ENCODE assay signal across 9 cellular contexts in the genomic region with DNA sequence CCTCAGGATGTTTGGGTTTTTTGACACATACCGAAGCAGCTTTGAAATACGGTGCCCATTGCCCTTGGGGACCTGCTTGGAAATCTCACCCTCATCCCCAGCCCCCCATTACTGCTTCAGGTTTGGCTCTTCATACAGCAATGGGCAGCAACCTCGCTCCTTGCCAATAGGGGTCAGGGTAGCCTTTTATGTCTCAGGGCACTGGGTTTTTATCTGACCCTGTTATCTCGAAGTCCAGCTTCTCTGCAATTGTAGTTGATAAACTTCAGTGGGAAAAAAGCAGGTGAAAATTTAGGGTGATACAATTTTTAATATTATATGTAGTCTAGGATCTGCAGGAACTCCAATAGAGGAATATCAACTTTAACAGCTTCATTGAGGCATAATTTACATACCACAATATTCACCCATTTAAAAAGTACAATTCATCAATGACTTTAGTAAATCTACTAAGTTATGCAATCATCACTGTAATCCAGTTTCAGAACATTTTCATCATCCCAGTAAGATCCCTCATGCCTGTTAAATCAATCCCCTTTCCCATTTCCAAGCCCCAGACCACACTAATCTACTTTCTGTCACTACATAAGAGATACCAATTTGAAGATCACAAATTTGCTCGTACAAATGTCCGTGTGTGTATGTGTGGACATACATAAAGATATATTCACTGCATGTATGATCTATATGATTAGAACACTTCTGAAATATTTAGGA.
A peak's percentile ranks its signal among the peaks of the same experiment; 100 is the strongest.
DNase-seq lines count a peak whose midpoint lies in the region; ATAC-seq, FAIRE-seq and TF ChIP-seq lines count a peak whose summit lies in the region.
"Had no signal": no experiment of that assay in that cellular context is flagged by ENCODE, and none has a peak within 500 bp of the region (broad histone marks: within the 10 kb centered on the region; RNA-seq: fewer than 3 reads in every experiment).

No MANE protein-coding gene starts in this region.

- POLR2A ChIA-PET in H1 (lab: Charles Lee; ENCODE audit: partially characterized antibody), result no interaction called here

- H4K91ac ChIP-seq in H1 (replicated peaks; ENCODE audit: insufficient read length, low read length), result no peak overlapping the region

- H3K9me3 ChIP-seq in H1 (ENCODE audit: insufficient read depth in 2 of 2, low read depth in 1 of 2, low read length in 1 of 2), result no peaks in the 10 kb centered on the region

- no peaks in the 10 kb centered on the region for H3K36me3 Mint-ChIP-seq in natural killer cell
- no peaks in the 10 kb centered on the region for H3K36me3 Mint-ChIP-seq in natural killer cell treated with Interleukin-12 subunit alpha and Interleukin-12 subunit beta and Interleukin-15 and Interleukin-18, amount 100 ng/mL, for 72 hours
- H3K36me3 Mint-ChIP-seq: activated naive CD8-positive, alpha-beta T cell had no signal

- H3K23me2 ChIP-seq in H1 (ENCODE audit: low read depth, low read length), result no peaks in the 10 kb centered on the region

- peak; percentile 88 to 91 for TF ChIP-seq RAD21 in H1 (IDR thresholded peaks at IDR 0.05 in 1 of 2, conservative IDR thresholded peaks at IDR 0.05 in 1 of 2; ENCODE audit: low read depth in 2 of 2, low read length in 2 of 2)

- 70% methylated on average over 6 of the region's 6 CpGs; no CpG with 5 or more reads in 1 of the 2 experiments for WGBS in H1 (ENCODE audit: extremely low coverage in 1 of 2, insufficient coverage in 1 of 2, insufficient read length in 1 of 2, insufficient replicate concordance in 2 of 2, low coverage in 1 of 2, low lambda C conversion rate in 2 of 2, missing lambda C conversion rate in 1 of 2), 2 experiments

- no peak overlapping the region for H2BK120ac ChIP-seq in H1 (replicated peaks; ENCODE audit: low read depth, low read length)

- no peaks in the 10 kb centered on the region; a peak in 1 of 7 replicates for H3K27me3 ChIP-seq in H1 (replicated peaks in 1 of 4; ENCODE audit: control insufficient read depth in 3 of 4, extremely low read depth in 1 of 4, insufficient read depth in 3 of 4, low read length in 3 of 4)

- H3K79me1 ChIP-seq in H1 (ENCODE audit: low read depth, low read length), result no peaks in the 10 kb centered on the region

- no peak overlapping the region for H3K4me3 ChIP-seq in H1 (ENCODE audit: extremely low read depth in 1 of 4, insufficient read depth in 2 of 4, low read depth in 3 of 4, low read length in 4 of 4)

- no peak overlapping the region for H2AFZ ChIP-seq in H1 (ENCODE audit: low read length)

- peaks cover 0 to 3% of the 10 kb centered on the region in 2 donors for H3K27me3 Mint-ChIP-seq in natural killer cell (ENCODE audit: low read depth in 2 of 2)
- H3K27me3 Mint-ChIP-seq in natural killer cell treated with Interleukin-12 subunit alpha and Interleukin-12 subunit beta and Interleukin-15 and Interleukin-18, amount 100 ng/mL, for 72 hours, result peaks cover 0 to 7% of the 10 kb centered on the region in 2 donors
- H3K27me3 Mint-ChIP-seq: activated naive CD8-positive, alpha-beta T cell had no signal

- H2AK5ac ChIP-seq in H1 (ENCODE audit: low read depth, low read length), result no peak overlapping the region

- TF ChIP-seq POLR2A in H1 (IDR thresholded peaks at IDR 0.05; ENCODE audit: control extremely low read depth in 1 of 2, low read depth in 2 of 2, low read length in 2 of 2), result no peak

- CTCF ChIA-PET in H1 (lab: Charles Lee; ENCODE audit: partially characterized antibody), result interaction anchor here (0.7 to 4.6 kb wide), 31 partner anchors 10 to 460 kb away, joined by 3 to 34 read pairs (median 4); no protein-coding TSS in a partner anchor

- no peaks in the 10 kb centered on the region for H3K4me1 ChIP-seq in H1 (replicated peaks in 1 of 4; ENCODE audit: control insufficient read depth in 3 of 4, insufficient read depth in 4 of 4, low read length in 3 of 4)

- no peak overlapping the region for H3K56ac ChIP-seq in H1 (replicated peaks; ENCODE audit: insufficient read length, low read depth, low read length)

- FAIRE-seq in H1 (lab: Jason Lieb, UNC), result peak; percentile 45

- H3K4me1 Mint-ChIP-seq in natural killer cell, result peaks cover 19 to 36% of the 10 kb centered on the region in 2 donors
- peaks cover 30 to 31% of the 10 kb centered on the region in 2 donors for H3K4me1 Mint-ChIP-seq in natural killer cell treated with Interleukin-12 subunit alpha and Interleukin-12 subunit beta and Interleukin-15 and Interleukin-18, amount 100 ng/mL, for 72 hours (ENCODE audit: low read depth in 2 of 2)

- TF ChIP-seq EP300 in H1 (IDR thresholded peaks at IDR 0.05; ENCODE audit: borderline replicate concordance in 1 of 2, low read depth in 2 of 2, low read length in 2 of 2), result no peak

- TF ChIP-seq CTCF in natural killer cell (IDR thresholded peaks at IDR 0.05), result peak; percentile 77
- TF ChIP-seq CTCF in H1 (IDR thresholded peaks at IDR 0.05; ENCODE audit: control extremely low read depth in 1 of 3, insufficient read depth in 1 of 3, low read depth in 1 of 3, low read length in 3 of 3), result peak; percentile 73 to 87 (median 75)

- intact Hi-C loops in natural killer cell (cut with micrococcal nuclease), result loop anchor here (1.0 to 5.0 kb wide), 2 partner anchors 79 to 391 kb away; no protein-coding TSS in a partner anchor

- H3K18ac ChIP-seq in H1 (ENCODE audit: extremely low read depth, low read length), result no peak overlapping the region

- no peak overlapping the region for H3K14ac ChIP-seq in H1 (ENCODE audit: insufficient read length)

- H3K4me2 ChIP-seq in H1 (ENCODE audit: insufficient read depth in 1 of 2, low read depth in 2 of 2, low read length in 2 of 2), result no peak overlapping the region

- no peak overlapping the region for H2BK15ac ChIP-seq in H1 (ENCODE audit: low read length)

- no peak overlapping the region for H2BK20ac ChIP-seq in H1 (ENCODE audit: low read length)

- no peak overlapping the region for H3K4ac ChIP-seq in H1 (replicated peaks; ENCODE audit: insufficient read length, low read depth, low read length)

- no peak overlapping the region for H3K4me3 Mint-ChIP-seq in natural killer cell
- H3K4me3 Mint-ChIP-seq in natural killer cell treated with Interleukin-12 subunit alpha and Interleukin-12 subunit beta and Interleukin-15 and Interleukin-18, amount 100 ng/mL, for 72 hours, result no peak overlapping the region
- H3K4me3 Mint-ChIP-seq: activated naive CD8-positive, alpha-beta T cell had no signal

- H3K36me3 ChIP-seq in H1 (ENCODE audit: control insufficient read depth in 2 of 4, insufficient read depth in 4 of 4, low read length in 3 of 4), result no peaks in the 10 kb centered on the region

- no peak overlapping the region for H3K27ac ChIP-seq in H1 (ENCODE audit: low read depth, low read length)

- no peaks in the 10 kb centered on the region for H4K20me1 ChIP-seq in H1 (replicated peaks in 1 of 2; ENCODE audit: control insufficient read depth in 1 of 2, insufficient read depth in 2 of 2, low read length in 2 of 2)

- H2BK12ac ChIP-seq in H1 (ENCODE audit: low read depth, low read length), result no peak overlapping the region

- DNase-seq in natural killer cell (no peak), NCI-H460 (ENCODE audit: extremely low read depth, low read depth) (peak; percentile 25), H1 (ENCODE audit: low read depth in 1 of 2, low spot score in 2 of 2) (no peak), renal cortical epithelial cell (ENCODE audit: low read depth) (peak; percentile 41)
- no peak for DNase-seq in natural killer cell treated with Interleukin-12 subunit alpha and Interleukin-12 subunit beta and Interleukin-15 and Interleukin-18, amount 100 ng/mL, for 72 hours (ENCODE audit: low spot score)
- DNase-seq in activated CD4-positive, CD25-positive, alpha-beta regulatory T cell treated with anti-CD3 and anti-CD28 coated beads, Interleukin-2, amount 50 U/mL, for 72 hours, result no peak
- no peak for DNase-seq in activated naive CD4-positive, alpha-beta T cell (lab: John Stamatoyannopoulos, UW)

- H3K27ac Mint-ChIP-seq in natural killer cell, result peak overlapping the region in 1 of 2 donors; percentile 30
- no peak overlapping the region for H3K27ac Mint-ChIP-seq in natural killer cell treated with Interleukin-12 subunit alpha and Interleukin-12 subunit beta and Interleukin-15 and Interleukin-18, amount 100 ng/mL, for 72 hours
- H3K27ac Mint-ChIP-seq: activated naive CD8-positive, alpha-beta T cell had no signal

- no peak overlapping the region for H4K5ac ChIP-seq in H1 (ENCODE audit: insufficient read length, low read depth, low read length)

- ATAC-seq in natural killer cell (peak; percentile 50 to 88 (median 72)), HG02970 (IDR thresholded peaks at IDR 0.05; ENCODE audit: low FRiP score, unreplicated experiment) (no peak)
- no peak for ATAC-seq in natural killer cell treated with Interleukin-12 subunit alpha and Interleukin-12 subunit beta and Interleukin-15 and Interleukin-18, amount 100 ng/mL, for 72 hours

- H2BK5ac ChIP-seq in H1 (ENCODE audit: low read depth, low read length), result no peak overlapping the region

- no peaks in the 10 kb centered on the region for H3K9me3 Mint-ChIP-seq in natural killer cell
- no peaks in the 10 kb centered on the region for H3K9me3 Mint-ChIP-seq in natural killer cell treated with Interleukin-12 subunit alpha and Interleukin-12 subunit beta and Interleukin-15 and Interleukin-18, amount 100 ng/mL, for 72 hours

- no peak overlapping the region for H4K8ac ChIP-seq in H1 (ENCODE audit: extremely low read depth, insufficient read depth, low read length)

- no peak overlapping the region for H3K23ac ChIP-seq in H1 (ENCODE audit: insufficient read length)

- no peak overlapping the region for H3K9ac ChIP-seq in H1 (replicated peaks in 1 of 4; ENCODE audit: extremely low read depth in 1 of 4, low read depth in 3 of 4, low read length in 3 of 4)

- H3K79me2 ChIP-seq in H1 (ENCODE audit: control insufficient read depth in 1 of 2, insufficient read depth in 2 of 2, low read length in 2 of 2), result no peaks in the 10 kb centered on the region

TF ChIP-seq in H1, 55 proteins besides CTCF, POLR2A, EP300 and RAD21:
- TF ChIP-seq TEAD4 (IDR thresholded peaks at IDR 0.05; ENCODE audit: low read depth, low read length), result no peak
- no peak for TF ChIP-seq SIX5 (IDR thresholded peaks at IDR 0.05; ENCODE audit: low read depth, low read length)
- TF ChIP-seq, protein P1, sequence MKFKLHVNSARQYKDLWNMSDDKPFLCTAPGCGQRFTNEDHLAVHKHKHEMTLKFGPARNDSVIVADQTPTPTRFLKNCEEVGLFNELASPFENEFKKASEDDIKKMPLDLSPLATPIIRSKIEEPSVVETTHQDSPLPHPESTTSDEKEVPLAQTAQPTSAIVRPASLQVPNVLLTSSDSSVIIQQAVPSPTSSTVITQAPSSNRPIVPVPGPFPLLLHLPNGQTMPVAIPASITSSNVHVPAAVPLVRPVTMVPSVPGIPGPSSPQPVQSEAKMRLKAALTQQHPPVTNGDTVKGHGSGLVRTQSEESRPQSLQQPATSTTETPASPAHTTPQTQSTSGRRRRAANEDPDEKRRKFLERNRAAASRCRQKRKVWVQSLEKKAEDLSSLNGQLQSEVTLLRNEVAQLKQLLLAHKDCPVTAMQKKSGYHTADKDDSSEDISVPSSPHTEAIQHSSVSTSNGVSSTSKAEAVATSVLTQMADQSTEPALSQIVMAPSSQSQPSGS (IDR thresholded peaks at IDR 0.05; ENCODE audit: low read length), result no peak

Comparison
In these comparisons a context has a peak if more than half of its experiments do, and no peak if none do; other contexts are left out.
1. ATAC-seq: peak in natural killer cell (3 of 3); none in natural killer cell treated with Interleukin-12 subunit alpha and Interleukin-12 subunit beta and Interleukin-15 and Interleukin-18, amount 100 ng/mL, for 72 hours (0 of 2) and HG02970 (single experiment).
2. DNase-seq: peak in NCI-H460 (single experiment) and renal cortical epithelial cell (single experiment); none in natural killer cell (single experiment), natural killer cell treated with Interleukin-12 subunit alpha and Interleukin-12 subunit beta and Interleukin-15 and Interleukin-18, amount 100 ng/mL, for 72 hours (single experiment), H1 (0 of 2), activated CD4-positive, CD25-positive, alpha-beta regulatory T cell treated with anti-CD3 and anti-CD28 coated beads, Interleukin-2, amount 50 U/mL, for 72 hours (single experiment) and activated naive CD4-positive, alpha-beta T cell (0 of 4).